Comparison of ENCODE assay signal across 9 cellular contexts in genomic region chr1:179295356-179295755, GRCh38. TPM values are rescaled to one million over a fixed set of nuclear protein-coding genes. Genes with fewer than 3 reads are reported as not detected.
DNase-seq lines count a peak whose midpoint lies in the region; ATAC-seq and TF ChIP-seq lines count a peak whose summit lies in the region.
"Had no signal": no experiment of that assay in that cellular context is flagged by ENCODE, and none has a peak within 500 bp of the region (broad histone marks: within the 10 kb centered on the region; RNA-seq: fewer than 3 reads in every experiment).

No MANE protein-coding gene starts in this region.

- peaks cover 39% of the 10 kb centered on the region for H3K4me1 Mint-ChIP-seq in HFFc6 (ENCODE audit: low read depth)

- H3K36me3 ChIP-seq in mesodermal cell (ENCODE audit: control insufficient read depth, insufficient read depth, low read length) (peaks cover 5% of the 10 kb centered on the region), ovary (no peaks in the 10 kb centered on the region)

- DNase-seq in AG04449 (ENCODE audit: low read depth, low spot score) (no peak), HFFc6 (no peak), astrocyte of the spinal cord (ENCODE audit: low read depth, low spot score) (no peak), ovary (no peak), DMS 273 (lab: John Stamatoyannopoulos, UW; ENCODE audit: unreplicated experiment) (no peak)
- DNase-seq: NCI-H2107 had no signal

- peaks cover 4% of the 10 kb centered on the region for H3K27me3 Mint-ChIP-seq in HFFc6 (ENCODE audit: insufficient read depth)

- in situ Hi-C loops in astrocyte of the spinal cord (cut with HindIII; ENCODE audit: low sequenced_read_pairs) = no loop called here

- H3K27me3 ChIP-seq in ovary = no peaks in the 10 kb centered on the region

- H3K27ac ChIP-seq in mesodermal cell (ENCODE audit: low read depth, low read length, severe bottlenecking) (no peak overlapping the region), ovary (no peak overlapping the region)

- H3K4me3 Mint-ChIP-seq in HFFc6 = peak overlapping the region; percentile 89

- intact Hi-C loops in ovary (cut with DNase I) = no loop called here

- CTCF ChIA-PET in AG04449 (lab: Yijun Ruan, JAX) = interaction anchor here (0.8 to 3.2 kb wide), 6 partner anchors 10 to 217 kb away, joined by 3 to 18 read pairs (median 4); no protein-coding TSS in a partner anchor

- peak overlapping the region; percentile 74 for H3K27ac Mint-ChIP-seq in HFFc6

- H3K4me1 ChIP-seq in mesodermal cell (ENCODE audit: control insufficient read depth, insufficient read depth, low read length, poor library complexity, severe bottlenecking) (peaks cover 4% of the 10 kb centered on the region), ovary (ENCODE audit: insufficient read depth) (peaks cover 2% of the 10 kb centered on the region)

- no peak for TF ChIP-seq POLR2A in ovary (IDR thresholded peaks at IDR 0.05)

- ATAC-seq in HG03045 (IDR thresholded peaks at IDR 0.05; ENCODE audit: unreplicated experiment) (no peak), GM21390 (IDR thresholded peaks at IDR 0.05; ENCODE audit: unreplicated experiment) (no peak)

- POLR2A ChIA-PET in AG04449 (lab: Yijun Ruan, JAX) = no interaction called here

- no CpG with 5 or more reads among the region's 2 CpGs for WGBS in mesodermal cell (ENCODE audit: insufficient coverage in 2 of 2), 2 experiments
- 95 to 99% (median 98%) methylated on average over 2 of the region's 2 CpGs for WGBS in ovary, 3 donors

- peaks cover 14% of the 10 kb centered on the region for H3K36me3 Mint-ChIP-seq in HFFc6 (ENCODE audit: low read depth)

- no peak for TF ChIP-seq EP300 in ovary (IDR thresholded peaks at IDR 0.05)

- H3K4me3 ChIP-seq in AG04449 (ENCODE audit: low read depth, low read length) (peak overlapping the region; percentile 28), astrocyte of the spinal cord (ENCODE audit: low read depth, low read length) (peak overlapping the region; percentile 68), mesodermal cell (ENCODE audit: extremely low read depth, insufficient read depth, low read length, poor library complexity, severe bottlenecking) (peak overlapping the region; percentile 64), ovary (no peak overlapping the region)

- TF ChIP-seq CTCF in AG04449 (IDR thresholded peaks at IDR 0.05; ENCODE audit: insufficient read depth, low read length, missing control alignments) (no peak), HFFc6 (IDR thresholded peaks at IDR 0.05) (no peak), astrocyte of the spinal cord (IDR thresholded peaks at IDR 0.05; ENCODE audit: low read depth, low read length) (no peak), ovary (IDR thresholded peaks at IDR 0.05) (no peak)

- H3K9me3 ChIP-seq in mesodermal cell (ENCODE audit: control insufficient read depth, low read length) = no peaks in the 10 kb centered on the region
- H3K9me3 ChIP-seq in ovary = no peaks in the 10 kb centered on the region

- H3K9me3 Mint-ChIP-seq in HFFc6 = no peaks in the 10 kb centered on the region

RNA-seq across cellular contexts. Expression of gene SOAT1, which starts 1.8 kb away (rescaled TPM):
- total RNA-seq in HFFc6 (2021; fragmentation: NEBNext Ultra II Directional; extraction: Animal tissue kit (Norgen Biotek cat#: 25700)) = 10 to 100 TPM; 29.2 to 38.6 (median 37.2) TPM
- 13.9 TPM for polyA plus RNA-seq in mesodermal cell (2013, experiment 1 of 2)
- polyA plus RNA-seq in mesodermal cell (2013, experiment 2 of 2) = 15.6 TPM
- 10 to 100 TPM in 6 of 7 donors, 1 to 10 TPM in 1; 9.3 to 55.3 (median 35.8) TPM for total RNA-seq in ovary
- polyA plus RNA-seq in ovary = 10 to 100 TPM in 1 of 2 donors, 1 to 10 TPM in 1; 6.8 to 48.5 TPM
